Comparison of ENCODE assay signal across 16 cellular contexts in genomic region chrX:154226706-154227105, GRCh38. TPM values are rescaled to one million over a fixed set of nuclear protein-coding genes. Genes with fewer than 3 reads are reported as not detected.
"Had no signal": no experiment of that assay in that cellular context is flagged by ENCODE, and none has a peak within 500 bp of the region (broad histone marks: within the 10 kb centered on the region; RNA-seq: fewer than 3 reads in every experiment).

No MANE protein-coding gene starts in this region.

RNA-seq across cellular contexts. Expression of gene OPN1MW2, which starts 7.2 kb away (rescaled TPM):
- total RNA-seq: stomach, subcutaneous adipose tissue, suprapubic skin, temporal lobe, testis, thoracic aorta, thyroid gland, tibial nerve, transverse colon, upper lobe of left lung, upper lobe of right lung, ureter, urinary bladder, uterus, vagina had no signal
- polyA plus RNA-seq: stomach, thymus, urinary bladder had no signal

RNA-seq across cellular contexts. Expression of gene OPN1MW3, which starts 30.7 kb away (rescaled TPM):
- total RNA-seq: stomach, subcutaneous adipose tissue, suprapubic skin, temporal lobe, testis, thoracic aorta, thyroid gland, tibial nerve, transverse colon, upper lobe of left lung, upper lobe of right lung, ureter, urinary bladder, uterus, vagina had no signal
- polyA plus RNA-seq: stomach, urinary bladder had no signal

RNA-seq across cellular contexts. Expression of gene OPN1MW, which starts 44.3 kb away (rescaled TPM):
- total RNA-seq: stomach, subcutaneous adipose tissue, suprapubic skin, temporal lobe, testis, thoracic aorta, thyroid gland, tibial nerve, transverse colon, upper lobe of left lung, upper lobe of right lung, ureter, urinary bladder, uterus, vagina had no signal
- polyA plus RNA-seq: stomach, urinary bladder had no signal
